Comparison of ENCODE assay signal across 10 cellular contexts in genomic region chr7:19106308-19107141, GRCh38. TPM values are rescaled to one million over a fixed set of nuclear protein-coding genes. Genes with fewer than 3 reads are reported as not detected.
DNase-seq lines count a peak whose midpoint lies in the region; ATAC-seq and TF ChIP-seq lines count a peak whose summit lies in the region.
"Had no signal": no experiment of that assay in that cellular context is flagged by ENCODE, and none has a peak within 500 bp of the region (broad histone marks: within the 10 kb centered on the region; RNA-seq: fewer than 3 reads in every experiment).

No MANE protein-coding gene starts in this region.

- intact Hi-C loops in activated T-helper 1 cell treated with anti-CD3 and anti-CD28 coated beads, Interleukin-12 subunit alpha, Interleukin-12 subunit beta, Interleukin-2, Interleukin-4 antibody, amounts not matched to agents 30 ng/mL and 10 ng/mL and 1 ng/mL, durations not matched to agents 14 hours and 24 hours and 36 hours (cut with micrococcal nuclease) = loop anchor here (1.0 to 2.0 kb wide), 3 partner anchors 10 to 38 kb away; partner anchors contain the start of gene FERD3L

- peaks cover 4% of the 10 kb centered on the region for H3K4me1 ChIP-seq in NT2/D1 (ENCODE audit: insufficient read depth, insufficient read length)
- no peaks in the 10 kb centered on the region for H3K4me1 ChIP-seq in foreskin keratinocyte

- H3K27me3 ChIP-seq in NT2/D1 (ENCODE audit: insufficient read depth, insufficient read length) (peaks cover 80% of the 10 kb centered on the region), foreskin keratinocyte (peaks cover 100% of the 10 kb centered on the region)

- TF ChIP-seq CTCF in fibroblast of the aortic adventitia (IDR thresholded peaks at IDR 0.05; ENCODE audit: insufficient read depth, low read length) = no peak
- TF ChIP-seq CTCF in osteocyte (IDR thresholded peaks at IDR 0.05) = no peak
- TF ChIP-seq CTCF in foreskin keratinocyte (conservative IDR thresholded peaks at IDR 0.05) = no peak

- H3K36me3 ChIP-seq in NT2/D1 (ENCODE audit: insufficient read depth, insufficient read length, low read length) = no peaks in the 10 kb centered on the region

- H3K4me1 Mint-ChIP-seq in osteocyte (ENCODE audit: unreplicated experiment) = peaks cover 65% of the 10 kb centered on the region
- H3K4me1 Mint-ChIP-seq in activated T-helper 1 cell treated with anti-CD3 and anti-CD28 coated beads, Interleukin-12 subunit alpha, Interleukin-12 subunit beta, Interleukin-2, Interleukin-4 antibody, amounts not matched to agents 30 ng/mL and 10 ng/mL and 1 ng/mL, durations not matched to agents 14 hours and 24 hours and 36 hours (ENCODE audit: low read depth) = no peaks in the 10 kb centered on the region

- peak; percentile 67 for DNase-seq in EL
- no peak for DNase-seq in NT2/D1 (ENCODE audit: low read depth, low spot score)
- DNase-seq in fibroblast of the aortic adventitia (ENCODE audit: low read depth) = no peak
- no peak for DNase-seq in osteocyte (ENCODE audit: extremely low spot score, unreplicated experiment)
- DNase-seq in cerebellum (ENCODE audit: low spot score) = no peak
- no peak for DNase-seq in foreskin keratinocyte
- no peak for DNase-seq in 8988T
- no peak for DNase-seq in activated T-helper 1 cell treated with anti-CD3 and anti-CD28 coated beads, Interleukin-12 subunit alpha, Interleukin-12 subunit beta, Interleukin-2, Interleukin-4 antibody, amounts not matched to agents 30 ng/mL and 10 ng/mL and 1 ng/mL, durations not matched to agents 14 hours and 24 hours and 36 hours (ENCODE audit: low spot score)
- DNase-seq: DMS153, NCI-H526 had no signal

- H3K36me3 Mint-ChIP-seq in osteocyte (ENCODE audit: unreplicated experiment) = peaks cover 2% of the 10 kb centered on the region
- no peaks in the 10 kb centered on the region for H3K36me3 Mint-ChIP-seq in activated T-helper 1 cell treated with anti-CD3 and anti-CD28 coated beads, Interleukin-12 subunit alpha, Interleukin-12 subunit beta, Interleukin-2, Interleukin-4 antibody, amounts not matched to agents 30 ng/mL and 10 ng/mL and 1 ng/mL, durations not matched to agents 14 hours and 24 hours and 36 hours (ENCODE audit: low read depth)

- H3K9me3 Mint-ChIP-seq in osteocyte (ENCODE audit: unreplicated experiment) = no peaks in the 10 kb centered on the region
- peaks cover 8% of the 10 kb centered on the region for H3K9me3 Mint-ChIP-seq in activated T-helper 1 cell treated with anti-CD3 and anti-CD28 coated beads, Interleukin-12 subunit alpha, Interleukin-12 subunit beta, Interleukin-2, Interleukin-4 antibody, amounts not matched to agents 30 ng/mL and 10 ng/mL and 1 ng/mL, durations not matched to agents 14 hours and 24 hours and 36 hours

- H3K9ac ChIP-seq in NT2/D1 (ENCODE audit: insufficient read length, low read depth) = peak overlapping the region; percentile 26

- H3K9me3 ChIP-seq in NT2/D1 (ENCODE audit: insufficient read depth, low read length) = no peaks in the 10 kb centered on the region

- no peaks in the 10 kb centered on the region for H3K27me3 Mint-ChIP-seq in osteocyte (ENCODE audit: unreplicated experiment)
- H3K27me3 Mint-ChIP-seq in activated T-helper 1 cell treated with anti-CD3 and anti-CD28 coated beads, Interleukin-12 subunit alpha, Interleukin-12 subunit beta, Interleukin-2, Interleukin-4 antibody, amounts not matched to agents 30 ng/mL and 10 ng/mL and 1 ng/mL, durations not matched to agents 14 hours and 24 hours and 36 hours (ENCODE audit: insufficient read depth) = peaks cover 69% of the 10 kb centered on the region

- H3K4me3 ChIP-seq in NT2/D1 (ENCODE audit: insufficient read length, low read depth) (peak overlapping the region; percentile 30), fibroblast of the aortic adventitia (ENCODE audit: low read depth, low read length) (peak overlapping the region; percentile 67)

- peak overlapping the region; percentile 99 for H3K27ac Mint-ChIP-seq in osteocyte (ENCODE audit: unreplicated experiment)
- no peak overlapping the region for H3K27ac Mint-ChIP-seq in activated T-helper 1 cell treated with anti-CD3 and anti-CD28 coated beads, Interleukin-12 subunit alpha, Interleukin-12 subunit beta, Interleukin-2, Interleukin-4 antibody, amounts not matched to agents 30 ng/mL and 10 ng/mL and 1 ng/mL, durations not matched to agents 14 hours and 24 hours and 36 hours

- H3K4me3 Mint-ChIP-seq in osteocyte (ENCODE audit: unreplicated experiment) = peak overlapping the region; percentile 78
- no peak overlapping the region for H3K4me3 Mint-ChIP-seq in activated T-helper 1 cell treated with anti-CD3 and anti-CD28 coated beads, Interleukin-12 subunit alpha, Interleukin-12 subunit beta, Interleukin-2, Interleukin-4 antibody, amounts not matched to agents 30 ng/mL and 10 ng/mL and 1 ng/mL, durations not matched to agents 14 hours and 24 hours and 36 hours

- no peak overlapping the region for H3K27ac ChIP-seq in foreskin keratinocyte

- ATAC-seq in foreskin keratinocyte = no peak

RNA-seq across cellular contexts. Expression of gene TWIST1, which starts 10.9 kb away (rescaled TPM):
- total RNA-seq in fibroblast of the aortic adventitia (ENCODE audit: low replicate concordance) (28.7 and 33.2 TPM in 2 replicates), osteocyte (53.4 and 58.4 TPM in 2 replicates), cerebellum (2.7 TPM), foreskin keratinocyte (0.28 and 0.31 TPM in 2 replicates)
- polyA plus RNA-seq in foreskin keratinocyte = 0.06 and 0.31 TPM in 2 replicates
- 5.6 and 8.1 TPM in 2 replicates for total RNA-seq in activated T-helper 1 cell treated with anti-CD3 and anti-CD28 coated beads, Interleukin-12 subunit alpha, Interleukin-12 subunit beta, Interleukin-2, Interleukin-4 antibody, amounts not matched to agents 30 ng/mL and 10 ng/mL and 1 ng/mL, durations not matched to agents 14 hours and 24 hours and 36 hours

RNA-seq across cellular contexts. Expression of gene FERD3L, which starts 38.7 kb away (rescaled TPM):
- total RNA-seq in fibroblast of the aortic adventitia (ENCODE audit: low replicate concordance) (not detected in 2 replicates), osteocyte (not detected in 2 replicates), cerebellum (not detected), foreskin keratinocyte (not detected in 2 replicates)
- polyA plus RNA-seq in foreskin keratinocyte = not detected in 2 replicates
- not detected in 2 replicates for total RNA-seq in activated T-helper 1 cell treated with anti-CD3 and anti-CD28 coated beads, Interleukin-12 subunit alpha, Interleukin-12 subunit beta, Interleukin-2, Interleukin-4 antibody, amounts not matched to agents 30 ng/mL and 10 ng/mL and 1 ng/mL, durations not matched to agents 14 hours and 24 hours and 36 hours
